In genomic region chr1:44786138-44786840, GRCh38 we compare ENCODE assay signal across 8 cellular contexts. TPM values are rescaled to one million over a fixed set of nuclear protein-coding genes. Genes with fewer than 3 reads are reported as not detected.
DNase-seq lines count a peak whose midpoint lies in the region; ATAC-seq and TF ChIP-seq lines count a peak whose summit lies in the region.

No MANE protein-coding gene starts in this region.

- intact Hi-C loops in activated CD4-positive, alpha-beta T cell treated with anti-CD3 and anti-CD28 coated beads, Interleukin-2, amount 10 ng/mL, durations not matched to agents 24 days and 14 days (cut with micrococcal nuclease), result loop anchor here (1.0 to 5.0 kb wide), 3 partner anchors 11 to 226 kb away; partner anchors contain the start of genes HECTD3, RPS8 and UROD

- peaks cover 16 to 24% of the 10 kb centered on the region in 2 donors for H3K4me1 ChIP-seq in duodenal mucosa (ENCODE audit: control insufficient read depth in 1 of 2, insufficient read depth in 2 of 2, low read length in 2 of 2)
- peaks cover 5 to 7% of the 10 kb centered on the region in 2 donors for H3K4me1 ChIP-seq in lung (ENCODE audit: control insufficient read depth in 2 of 2, insufficient read depth in 2 of 2, low read length in 2 of 2)

- H3K27me3 ChIP-seq in duodenal mucosa (ENCODE audit: control insufficient read depth in 1 of 2, insufficient read depth in 2 of 2, low read length in 2 of 2) (no peaks in the 10 kb centered on the region), lung (ENCODE audit: control insufficient read depth, insufficient read depth) (no peaks in the 10 kb centered on the region)

- no peaks in the 10 kb centered on the region for H3K9me3 ChIP-seq in duodenal mucosa (ENCODE audit: control insufficient read depth in 1 of 2, low read length in 2 of 2)
- no peaks in the 10 kb centered on the region for H3K9me3 ChIP-seq in lung (ENCODE audit: control insufficient read depth in 2 of 2, insufficient read depth in 1 of 2, low read length in 1 of 2)

- H3K36me3 ChIP-seq in duodenal mucosa (ENCODE audit: control insufficient read depth in 1 of 2, insufficient read depth in 2 of 2, low read length in 2 of 2) (peaks cover 3% of the 10 kb centered on the region in 2 donors), lung (ENCODE audit: control insufficient read depth in 2 of 2, insufficient read depth in 2 of 2, low read length in 2 of 2) (peaks cover 0 to 2% of the 10 kb centered on the region in 2 donors)

- peak overlapping the region; percentile 83 for H3K4me3 Mint-ChIP-seq in activated CD4-positive, alpha-beta T cell treated with anti-CD3 and anti-CD28 coated beads, Interleukin-2, amount 10 ng/mL, durations not matched to agents 24 days and 14 days

- H3K27me3 Mint-ChIP-seq in activated CD4-positive, alpha-beta T cell treated with anti-CD3 and anti-CD28 coated beads, Interleukin-2, amount 10 ng/mL, durations not matched to agents 24 days and 14 days, result no peaks in the 10 kb centered on the region

- H3K27ac ChIP-seq in duodenal mucosa (ENCODE audit: low read depth, low read length) (no peak overlapping the region), lung (ENCODE audit: low read depth in 1 of 2, low read length in 1 of 2) (peak overlapping the region in 1 of 2 donors; percentile 66)

- peak overlapping the region; percentile 85 for H3K27ac Mint-ChIP-seq in activated CD4-positive, alpha-beta T cell treated with anti-CD3 and anti-CD28 coated beads, Interleukin-2, amount 10 ng/mL, durations not matched to agents 24 days and 14 days

- in situ Hi-C loops in KBM-7 (cut with MboI; ENCODE audit: low pct_unique_long_range_greater_than_20kb, low sequenced_read_pairs), result loop anchor here (25.0 kb wide), 1 partner anchor 526 kb away; no protein-coding TSS in a partner anchor

- H3K4me3 ChIP-seq in duodenal mucosa (ENCODE audit: low read depth in 1 of 2, low read length in 2 of 2), result peak overlapping the region; percentile 69
- H3K4me3 ChIP-seq in lung, result no peak overlapping the region

- peak; percentile 19 to 61 for DNase-seq in NCI-H524 (lab: John Stamatoyannopoulos, UW)
- DNase-seq in NCI-H524 treated with DMSO at 0.1 percent for 48 hours (lab: John Stamatoyannopoulos, UW), result no peak
- DNase-seq in KBM-7, result peak; percentile 93
- DNase-seq in activated CD4-positive, alpha-beta T cell treated with anti-CD3 and anti-CD28 coated beads, Interleukin-2, amount 10 ng/mL, durations not matched to agents 24 days and 14 days, result peak; percentile 93
- DNase-seq in lung (ENCODE audit: low spot score), result peak; percentile 74
- peak; percentile 57 for DNase-seq in stimulated activated CD8-positive, alpha-beta memory T cell treated with anti-CD3 and anti-CD28 coated beads, Interleukin-4, amount 100 ng/mL, for 24 hours (ENCODE audit: low read depth)
- no peak for DNase-seq in NCI-H1930 (lab: John Stamatoyannopoulos, UW)

- peak; percentile 68 for ATAC-seq in lung (ENCODE audit: insufficient read depth, low FRiP score)

- peaks cover 28% of the 10 kb centered on the region for H3K4me1 Mint-ChIP-seq in activated CD4-positive, alpha-beta T cell treated with anti-CD3 and anti-CD28 coated beads, Interleukin-2, amount 10 ng/mL, durations not matched to agents 24 days and 14 days

- 4 to 7% methylated on average over 49 of the region's 49 CpGs for WGBS in lung, 2 donors

- H3K9ac ChIP-seq in duodenal mucosa (ENCODE audit: low read depth in 1 of 2, low read length in 2 of 2), result peak overlapping the region; percentile 5 to 63

- H3K36me3 Mint-ChIP-seq in activated CD4-positive, alpha-beta T cell treated with anti-CD3 and anti-CD28 coated beads, Interleukin-2, amount 10 ng/mL, durations not matched to agents 24 days and 14 days (ENCODE audit: low read depth), result peaks cover 20% of the 10 kb centered on the region

- H3K9me3 Mint-ChIP-seq in activated CD4-positive, alpha-beta T cell treated with anti-CD3 and anti-CD28 coated beads, Interleukin-2, amount 10 ng/mL, durations not matched to agents 24 days and 14 days, result no peaks in the 10 kb centered on the region

- peak; percentile 89 for TF ChIP-seq CTCF in lung (IDR thresholded peaks at IDR 0.05; ENCODE audit: control extremely low read depth, extremely low read depth)

RNA-seq across cellular contexts. Expression of gene BEST4, which starts 1.7 kb away (rescaled TPM):
- total RNA-seq in activated CD4-positive, alpha-beta T cell treated with anti-CD3 and anti-CD28 coated beads, Interleukin-2, amount 10 ng/mL, durations not matched to agents 24 days and 14 days, result 0.77 and 0.83 TPM in 2 replicates
- total RNA-seq in lung, result 1 to 10 TPM in 1 of 2 donors, under 1 TPM in 1; 0.23 to 1.4 TPM
- under 1 TPM; 0.33 to 0.79 TPM for polyA plus RNA-seq in lung

RNA-seq across cellular contexts. Expression of gene RPS8, which starts 10.9 kb away (rescaled TPM):
- 2,376 and 2,377 TPM in 2 replicates for total RNA-seq in activated CD4-positive, alpha-beta T cell treated with anti-CD3 and anti-CD28 coated beads, Interleukin-2, amount 10 ng/mL, durations not matched to agents 24 days and 14 days
- total RNA-seq in lung, result 1,000 to 10,000 TPM; 1,445 to 1,832 TPM
- polyA plus RNA-seq in lung, result 1,000 to 10,000 TPM; 1,551 to 3,558 TPM

RNA-seq across cellular contexts. Expression of gene PLK3, which starts 13.9 kb away (rescaled TPM):
- total RNA-seq in activated CD4-positive, alpha-beta T cell treated with anti-CD3 and anti-CD28 coated beads, Interleukin-2, amount 10 ng/mL, durations not matched to agents 24 days and 14 days, result 190 and 205 TPM in 2 replicates
- total RNA-seq in lung, result 10 to 100 TPM; 16.9 to 45.3 TPM
- polyA plus RNA-seq in lung, result 10 to 100 TPM; 28.7 to 78.5 TPM

RNA-seq across cellular contexts. Expression of gene DYNLT4, which starts 20.9 kb away (rescaled TPM):
- total RNA-seq in activated CD4-positive, alpha-beta T cell treated with anti-CD3 and anti-CD28 coated beads, Interleukin-2, amount 10 ng/mL, durations not matched to agents 24 days and 14 days, result 0.28 TPM in 1 of 2 replicates, not detected in the other
- 10 to 100 TPM in 1 of 2 donors, 1 to 10 TPM in 1; 1.7 to 13.0 TPM for total RNA-seq in lung
- polyA plus RNA-seq in lung, result 1 to 10 TPM; 2.3 to 6.1 TPM

RNA-seq across cellular contexts. Expression of gene BTBD19, which starts 22.0 kb away (rescaled TPM):
- 22.2 and 22.7 TPM in 2 replicates for total RNA-seq in activated CD4-positive, alpha-beta T cell treated with anti-CD3 and anti-CD28 coated beads, Interleukin-2, amount 10 ng/mL, durations not matched to agents 24 days and 14 days
- 10 to 100 TPM in 1 of 2 donors, 1 to 10 TPM in 1; 7.0 to 20.0 TPM for total RNA-seq in lung
- polyA plus RNA-seq in lung, result 10 to 100 TPM in 1 of 2 donors, 1 to 10 TPM in 1; 5.6 to 13.8 TPM

Comparison
In these comparisons a context has a peak if more than half of its experiments do, and no peak if none do; other contexts are left out.
1. DNase-seq: peak in NCI-H524 (2 of 2), KBM-7 (single experiment), activated CD4-positive, alpha-beta T cell treated with anti-CD3 and anti-CD28 coated beads, Interleukin-2, amount 10 ng/mL, durations not matched to agents 24 days and 14 days (single experiment), lung (single experiment) and stimulated activated CD8-positive, alpha-beta memory T cell treated with anti-CD3 and anti-CD28 coated beads, Interleukin-4, amount 100 ng/mL, for 24 hours (single experiment); none in NCI-H524 treated with DMSO at 0.1 percent for 48 hours (single experiment) and NCI-H1930 (0 of 2).